In the genomic region with DNA sequence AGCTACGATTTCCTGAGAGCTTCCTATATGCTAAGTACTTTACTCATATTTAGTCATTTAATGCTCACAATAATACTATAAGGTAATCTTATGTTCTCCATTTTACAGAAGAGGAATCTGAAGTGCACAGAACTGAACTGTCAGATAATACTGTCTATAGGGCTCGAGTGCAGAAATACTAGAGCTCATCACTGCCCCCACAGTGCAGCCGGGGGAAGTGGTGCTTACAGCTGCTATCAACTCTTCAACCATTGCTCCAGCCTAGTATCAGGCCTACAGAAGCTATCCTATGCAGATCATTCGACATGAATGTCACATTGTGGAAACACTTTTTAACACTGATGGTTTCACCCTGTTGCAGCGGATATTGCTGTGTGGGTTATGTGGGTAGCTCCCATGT, we compare ENCODE assay signal across 8 cellular contexts.
DNase-seq lines count a peak whose midpoint lies in the region; ATAC-seq, FAIRE-seq and TF ChIP-seq lines count a peak whose summit lies in the region.
"Had no signal": no experiment of that assay in that cellular context is flagged by ENCODE, and none has a peak within 500 bp of the region (broad histone marks: within the 10 kb centered on the region; RNA-seq: fewer than 3 reads in every experiment).

No MANE protein-coding gene starts in this region.

- TF ChIP-seq EP300 in neural cell (conservative IDR thresholded peaks at IDR 0.05; ENCODE audit: poor library complexity, severe bottlenecking) = no peak

- no peaks in the 10 kb centered on the region for H3K36me3 ChIP-seq in astrocyte (ENCODE audit: insufficient read depth, low read length)
- no peaks in the 10 kb centered on the region for H3K36me3 ChIP-seq in neural cell (ENCODE audit: insufficient read depth, low read length)

- H3K4me2 ChIP-seq in astrocyte (ENCODE audit: low read length) (no peak overlapping the region), neural cell (ENCODE audit: low read length) (no peak overlapping the region)

- H3K9me3 Mint-ChIP-seq in astrocyte (ENCODE audit: unreplicated experiment) = no peaks in the 10 kb centered on the region

- no peak overlapping the region for H3K27ac Mint-ChIP-seq in astrocyte (ENCODE audit: unreplicated experiment)
- H3K27ac Mint-ChIP-seq: effector memory CD8-positive, alpha-beta T cell had no signal

- no peaks in the 10 kb centered on the region for H3K9me3 ChIP-seq in astrocyte (ENCODE audit: insufficient read depth, low read depth, low read length)
- no peaks in the 10 kb centered on the region for H3K9me3 ChIP-seq in neural cell (ENCODE audit: low read length)

- ATAC-seq in HG03159 (IDR thresholded peaks at IDR 0.05; ENCODE audit: unreplicated experiment) = peak; percentile 58
- ATAC-seq: effector memory CD8-positive, alpha-beta T cell had no signal

- H3K79me2 ChIP-seq in astrocyte (ENCODE audit: insufficient read depth, low read length) (peaks cover 5% of the 10 kb centered on the region), neural cell (replicated peaks; ENCODE audit: insufficient read depth, low read length) (no peaks in the 10 kb centered on the region)

- no peaks in the 10 kb centered on the region for H3K4me1 ChIP-seq in astrocyte (ENCODE audit: insufficient read depth, low read length)

- peaks cover 5% of the 10 kb centered on the region for H3K36me3 Mint-ChIP-seq in astrocyte (ENCODE audit: low read depth, unreplicated experiment)

- no peak overlapping the region for H3K27ac ChIP-seq in astrocyte (ENCODE audit: low read depth, low read length)
- H3K27ac ChIP-seq in neural cell (ENCODE audit: low read length) = no peak overlapping the region

- DNase-seq in GM03348 (ENCODE audit: low spot score) = peak; percentile 31
- DNase-seq in astrocyte (ENCODE audit: low read depth) = no peak
- no peak for DNase-seq in stimulated activated CD4-positive, alpha-beta T cell treated with anti-CD3 and anti-CD28 coated beads, Interleukin-4, amount 100 ng/mL, for 24 hours
- no peak for DNase-seq in germinal center (ENCODE audit: low spot score)
- DNase-seq in NCI-H2227 treated with DMSO at 0.1 percent for 48 hours (lab: John Stamatoyannopoulos, UW) = no peak
- DNase-seq: effector memory CD8-positive, alpha-beta T cell had no signal

- peak; percentile 20 for FAIRE-seq in astrocyte (lab: Jason Lieb, UNC)

- no peaks in the 10 kb centered on the region for H3K9me2 ChIP-seq in neural cell (ENCODE audit: insufficient read depth, low read length)

- H3K4me3 ChIP-seq in astrocyte (ENCODE audit: insufficient read depth, low read depth, low read length) (no peak overlapping the region), neural cell (ENCODE audit: low read length) (no peak overlapping the region)

- H2AFZ ChIP-seq in astrocyte (ENCODE audit: low read depth, low read length) (no peak overlapping the region), neural cell (ENCODE audit: low read depth, low read length) (no peak overlapping the region)

- peak; percentile 28 for TF ChIP-seq CTCF in astrocyte (IDR thresholded peaks at IDR 0.05; ENCODE audit: insufficient read depth, low read depth, low read length)
- peak; percentile 28 for TF ChIP-seq CTCF in neural cell (IDR thresholded peaks at IDR 0.05; ENCODE audit: poor library complexity, severe bottlenecking)

- H3F3A ChIP-seq in neural cell (ENCODE audit: insufficient read depth, low read length, poor library complexity, severe bottlenecking) = no peaks in the 10 kb centered on the region

- H3K27me3 ChIP-seq in astrocyte (ENCODE audit: insufficient read depth, low read length) = no peaks in the 10 kb centered on the region
- H3K27me3 ChIP-seq in neural cell (ENCODE audit: insufficient read depth, low read depth, low read length) = no peaks in the 10 kb centered on the region

- no peak for TF ChIP-seq RAD21 in neural cell (conservative IDR thresholded peaks at IDR 0.05)

- H4K20me1 ChIP-seq in astrocyte (ENCODE audit: insufficient read depth, low read length) = peaks cover 52% of the 10 kb centered on the region
- no peaks in the 10 kb centered on the region for H4K20me1 ChIP-seq in neural cell (ENCODE audit: insufficient read depth)

- H3K4me3 Mint-ChIP-seq in astrocyte (ENCODE audit: unreplicated experiment) = no peak overlapping the region
- H3K4me3 Mint-ChIP-seq: effector memory CD8-positive, alpha-beta T cell had no signal

- no peaks in the 10 kb centered on the region for H3K27me3 Mint-ChIP-seq in astrocyte (ENCODE audit: low read depth, unreplicated experiment)
- H3K27me3 Mint-ChIP-seq: effector memory CD8-positive, alpha-beta T cell had no signal

- no peak overlapping the region for H3K9ac ChIP-seq in astrocyte (ENCODE audit: low read length)
- H3K9ac ChIP-seq in neural cell (ENCODE audit: low read length) = no peak overlapping the region

- no peaks in the 10 kb centered on the region for H3K4me1 Mint-ChIP-seq in astrocyte (ENCODE audit: low read depth, unreplicated experiment)

TF ChIP-seq in neural cell, 6 proteins besides CTCF, POLR2A, EP300 and RAD21:
- TF ChIP-seq TAF1 (IDR thresholded peaks at IDR 0.05; ENCODE audit: low read depth) (no peak), POLR2AphosphoS5 (IDR thresholded peaks at IDR 0.05) (no peak), MXI1 (conservative IDR thresholded peaks at IDR 0.05; ENCODE audit: poor library complexity, severe bottlenecking) (no peak), SMC3 (conservative IDR thresholded peaks at IDR 0.05; ENCODE audit: poor library complexity) (no peak), EZH2 (IDR thresholded peaks at IDR 0.05; ENCODE audit: borderline replicate concordance, insufficient read depth, low read length, poor library complexity, severe bottlenecking) (no peak)
- TF ChIP-seq, protein P1, sequence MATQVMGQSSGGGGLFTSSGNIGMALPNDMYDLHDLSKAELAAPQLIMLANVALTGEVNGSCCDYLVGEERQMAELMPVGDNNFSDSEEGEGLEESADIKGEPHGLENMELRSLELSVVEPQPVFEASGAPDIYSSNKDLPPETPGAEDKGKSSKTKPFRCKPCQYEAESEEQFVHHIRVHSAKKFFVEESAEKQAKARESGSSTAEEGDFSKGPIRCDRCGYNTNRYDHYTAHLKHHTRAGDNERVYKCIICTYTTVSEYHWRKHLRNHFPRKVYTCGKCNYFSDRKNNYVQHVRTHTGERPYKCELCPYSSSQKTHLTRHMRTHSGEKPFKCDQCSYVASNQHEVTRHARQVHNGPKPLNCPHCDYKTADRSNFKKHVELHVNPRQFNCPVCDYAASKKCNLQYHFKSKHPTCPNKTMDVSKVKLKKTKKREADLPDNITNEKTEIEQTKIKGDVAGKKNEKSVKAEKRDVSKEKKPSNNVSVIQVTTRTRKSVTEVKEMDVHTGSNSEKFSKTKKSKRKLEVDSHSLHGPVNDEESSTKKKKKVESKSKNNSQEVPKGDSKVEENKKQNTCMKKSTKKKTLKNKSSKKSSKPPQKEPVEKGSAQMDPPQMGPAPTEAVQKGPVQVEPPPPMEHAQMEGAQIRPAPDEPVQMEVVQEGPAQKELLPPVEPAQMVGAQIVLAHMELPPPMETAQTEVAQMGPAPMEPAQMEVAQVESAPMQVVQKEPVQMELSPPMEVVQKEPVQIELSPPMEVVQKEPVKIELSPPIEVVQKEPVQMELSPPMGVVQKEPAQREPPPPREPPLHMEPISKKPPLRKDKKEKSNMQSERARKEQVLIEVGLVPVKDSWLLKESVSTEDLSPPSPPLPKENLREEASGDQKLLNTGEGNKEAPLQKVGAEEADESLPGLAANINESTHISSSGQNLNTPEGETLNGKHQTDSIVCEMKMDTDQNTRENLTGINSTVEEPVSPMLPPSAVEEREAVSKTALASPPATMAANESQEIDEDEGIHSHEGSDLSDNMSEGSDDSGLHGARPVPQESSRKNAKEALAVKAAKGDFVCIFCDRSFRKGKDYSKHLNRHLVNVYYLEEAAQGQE (IDR thresholded peaks at IDR 0.05; ENCODE audit: borderline replicate concordance) = no peak
TF ChIP-seq in neural cell: peak in this region for 0.
